In genomic region chr19:7699422-7700127, GRCh38 we compare ENCODE assay signal across 11 cellular contexts.
DNase-seq lines count a peak whose midpoint lies in the region; ATAC-seq lines count a peak whose summit lies in the region.
"Had no signal": no experiment of that assay in that cellular context is flagged by ENCODE, and none has a peak within 500 bp of the region (broad histone marks: within the 10 kb centered on the region; RNA-seq: fewer than 3 reads in every experiment).

No MANE protein-coding gene starts in this region.

- in situ Hi-C loops in KBM-7 (cut with MboI; ENCODE audit: low pct_unique_long_range_greater_than_20kb, low sequenced_read_pairs), result no loop called here

- DNase-seq in SIG-M5 treated with dmso at 0.1 percent for 504 hours (lab: John Stamatoyannopoulos, UW; ENCODE audit: unreplicated experiment) (peak; percentile 38), SIG-M5 (lab: John Stamatoyannopoulos, UW) (no peak), KBM-7 (peak; percentile 24), midbrain (lab: John Stamatoyannopoulos, UW) (no peak), UCSD-AML1 (lab: John Stamatoyannopoulos, UW; ENCODE audit: unreplicated experiment) (no peak)
- peak; percentile 77 to 80 for DNase-seq in activated T-cell treated with anti-CD3 and anti-CD28 coated beads, Interleukin-2, amount 50 U/mL, for 48 hours
- DNase-seq in stimulated activated CD4-positive, alpha-beta T cell treated with anti-CD3 and anti-CD28 coated beads, Interleukin-2, amount 100 ng/mL, for 48 hours, result peak; percentile 49 to 52
- DNase-seq: activated CD8-positive, alpha-beta memory T cell treated with anti-CD3 and anti-CD28 coated beads, Interleukin-2, amount 50 U/mL, for 4 hours; lower lobe of right lung had no signal

- no peak for ATAC-seq in HG03342 (IDR thresholded peaks at IDR 0.05; ENCODE audit: unreplicated experiment)
- ATAC-seq: gastroesophageal sphincter, lower lobe of right lung had no signal

Comparison
In these comparisons a context has a peak if more than half of its experiments do, and no peak if none do; other contexts are left out.
1. DNase-seq: peak in SIG-M5 treated with dmso at 0.1 percent for 504 hours (single experiment), KBM-7 (single experiment), activated T-cell treated with anti-CD3 and anti-CD28 coated beads, Interleukin-2, amount 50 U/mL, for 48 hours (2 of 2) and stimulated activated CD4-positive, alpha-beta T cell treated with anti-CD3 and anti-CD28 coated beads, Interleukin-2, amount 100 ng/mL, for 48 hours (2 of 2); none in SIG-M5 (single experiment), midbrain (single experiment) and UCSD-AML1 (single experiment).